Comparison of ENCODE assay signal across 1 cellular context in genomic region chr12:113134521-113134951, GRCh38.
TF ChIP-seq lines count a peak whose summit lies in the region.

No MANE protein-coding gene starts in this region.

TF ChIP-seq in H1, 55 proteins besides CTCF, POLR2A, EP300 and RAD21:
- TF ChIP-seq BACH1 (IDR thresholded peaks at IDR 0.05; ENCODE audit: low read length) (peak; percentile 80), RNF2 (IDR thresholded peaks at IDR 0.05; ENCODE audit: borderline replicate concordance, low read depth, low read length, missing control alignments, poor library complexity, severe bottlenecking) (no peak), MAFK (IDR thresholded peaks at IDR 0.05; ENCODE audit: low read depth, low read length) (peak; percentile 75; the same call in 1 of the 2 replicates), SP2 (IDR thresholded peaks at IDR 0.05; ENCODE audit: low read length) (no peak), CHD7 (IDR thresholded peaks at IDR 0.05; ENCODE audit: insufficient replicate concordance, low read length) (no peak)
